Comparison of ENCODE assay signal across 8 cellular contexts in the genomic region with DNA sequence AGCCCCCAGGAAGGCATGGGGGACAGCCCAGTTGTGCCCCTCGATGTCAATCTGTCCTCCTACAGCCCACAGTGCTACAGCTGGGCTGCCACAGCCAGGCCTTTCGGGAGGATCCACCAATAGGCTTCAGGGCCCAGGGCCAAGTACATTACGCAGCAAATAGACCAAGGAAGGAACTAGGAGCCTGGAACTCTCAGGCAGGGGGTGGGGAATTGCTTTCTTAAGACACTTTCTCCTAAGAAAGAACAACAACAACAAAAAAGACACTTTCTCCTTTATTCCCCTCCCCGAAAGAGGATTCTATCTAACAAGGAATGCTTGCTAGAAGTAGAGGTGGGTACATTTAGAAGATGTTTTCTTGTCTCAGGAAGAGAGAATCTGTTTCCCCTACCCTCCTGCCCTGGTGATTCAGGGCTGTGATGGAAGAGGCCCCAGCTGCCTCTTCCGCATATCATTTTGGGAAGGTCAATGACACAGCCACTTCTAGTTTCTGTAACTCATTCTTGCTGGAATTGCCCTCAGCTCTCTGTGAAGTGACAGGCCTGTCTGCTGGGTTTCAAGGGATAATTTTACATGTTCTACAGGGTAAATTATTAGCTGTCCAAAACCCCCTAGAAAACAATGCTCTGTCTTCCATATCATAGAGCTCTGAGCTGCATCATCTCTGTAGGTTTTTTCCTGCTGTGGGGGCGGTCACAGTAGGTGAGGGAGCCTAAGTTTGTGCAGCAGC. TPM values are rescaled to one million over a fixed set of nuclear protein-coding genes. Genes with fewer than 3 reads are reported as not detected.
A peak's percentile ranks its signal among the peaks of the same experiment; 100 is the strongest.
DNase-seq lines count a peak whose midpoint lies in the region; ATAC-seq and TF ChIP-seq lines count a peak whose summit lies in the region.

No MANE protein-coding gene starts in this region.

- peaks cover 3% of the 10 kb centered on the region for H3K79me1 ChIP-seq in mesendoderm (ENCODE audit: low read length)

- H2BK5ac ChIP-seq in mesendoderm (ENCODE audit: low read length) = no peak overlapping the region

- H3K9ac ChIP-seq in BLaER1 (peak overlapping the region; percentile 76), mesendoderm (ENCODE audit: low read length) (peak overlapping the region; percentile 35)

- H2BK15ac ChIP-seq in mesendoderm (replicated peaks; ENCODE audit: low read depth) = peak overlapping the region; percentile 20

- H2BK120ac ChIP-seq in mesendoderm (ENCODE audit: low read depth, low read length) = no peak overlapping the region

- H3F3A ChIP-seq in PC-9 (ENCODE audit: insufficient read depth, low read depth) = peaks cover 67% of the 10 kb centered on the region

- H3K27ac ChIP-seq in BLaER1 (peak overlapping the region; percentile 91), PC-9 (peak overlapping the region; percentile 88), mesendoderm (ENCODE audit: low read depth, low read length) (peak overlapping the region; percentile 52), tibial artery (peak overlapping the region; percentile 97 to 99)

- H3K4ac ChIP-seq in mesendoderm (ENCODE audit: low read depth, low read length) = no peak overlapping the region

- no TSS peak for BruUV-seq in PC-9 (replicated peaks; lab: Mats Ljungman, UMichigan)

- CTCF ChIA-PET in PC-9 (lab: Charles Lee) = interaction anchor here (0.6 to 4.4 kb wide), 6 partner anchors 15 to 111 kb away, joined by 3 to 18 read pairs (median 4); no protein-coding TSS in a partner anchor

- peak overlapping the region; percentile 81 for H3K18ac ChIP-seq in mesendoderm (ENCODE audit: low read length)

- H3K79me2 ChIP-seq in PC-9 (ENCODE audit: low read depth) (peaks cover 8% of the 10 kb centered on the region), mesendoderm (ENCODE audit: control insufficient read depth, insufficient read depth, low read length) (no peaks in the 10 kb centered on the region)

- H4K20me1 ChIP-seq in BLaER1 (no peaks in the 10 kb centered on the region), PC-9 (ENCODE audit: insufficient read depth) (no peaks in the 10 kb centered on the region)

- H2AFZ ChIP-seq in PC-9 = no peak overlapping the region

- no peak overlapping the region for H4K5ac ChIP-seq in mesendoderm (ENCODE audit: low read length)

- no peak overlapping the region for H3K23ac ChIP-seq in mesendoderm (ENCODE audit: low read length)

- H3K27me3 ChIP-seq in BLaER1 = no peaks in the 10 kb centered on the region
- H3K27me3 ChIP-seq in PC-9 (ENCODE audit: insufficient read depth, low read depth) = no peaks in the 10 kb centered on the region
- H3K27me3 ChIP-seq in mesendoderm (ENCODE audit: insufficient read depth, low read length, poor library complexity) = no peaks in the 10 kb centered on the region
- H3K27me3 ChIP-seq in tibial artery = no peaks in the 10 kb centered on the region

- WGBS in mesendoderm (ENCODE audit: extremely low coverage, insufficient coverage, low lambda C conversion rate) = no CpG with 5 or more reads among the region's 6 CpGs

- intact Hi-C loops in PC-9 (cut with micrococcal nuclease; ENCODE audit: unreplicated experiment) = loop anchor here (10.0 kb wide), 1 partner anchor 292 kb away; a partner anchor contains a TSS
- intact Hi-C loops in tibial artery (cut with DNase I; ENCODE audit: low total_unique reads) = no loop called here

- POLR2A ChIA-PET in PC-9 (lab: Charles Lee; ENCODE audit: unreplicated experiment) = interaction anchor here (0.5 to 3.6 kb wide), 10 partner anchors 11 to 976 kb away, joined by 3 to 41 read pairs (median 10); a partner anchor contains a TSS

- H3K9me2 ChIP-seq in PC-9 (ENCODE audit: insufficient read depth) = no peaks in the 10 kb centered on the region

- H3K4me3 ChIP-seq in BLaER1 = peak overlapping the region; percentile 50
- no peak overlapping the region for H3K4me3 ChIP-seq in PC-9
- no peak overlapping the region for H3K4me3 ChIP-seq in choroid plexus epithelial cell (ENCODE audit: low read depth, low read length)
- no peak overlapping the region for H3K4me3 ChIP-seq in mesendoderm (ENCODE audit: low read length)
- H3K4me3 ChIP-seq in tibial artery = peak overlapping the region; percentile 8 to 21

- no peak for TF ChIP-seq CTCF in PC-9 (conservative IDR thresholded peaks at IDR 0.05)
- TF ChIP-seq CTCF in choroid plexus epithelial cell (conservative IDR thresholded peaks at IDR 0.05; ENCODE audit: low read depth, low read length) = no peak
- no peak for TF ChIP-seq CTCF in tibial artery (IDR thresholded peaks at IDR 0.05)

- H3K4me1 ChIP-seq in BLaER1 (peaks cover 92% of the 10 kb centered on the region), PC-9 (replicated peaks; ENCODE audit: insufficient read depth) (peaks cover 85% of the 10 kb centered on the region), mesendoderm (ENCODE audit: control insufficient read depth, low read depth, low read length) (peaks cover 34% of the 10 kb centered on the region), tibial artery (peaks cover 28 to 92% (median 85%) of the 10 kb centered on the region in 4 donors)

- H3K4me2 ChIP-seq in BLaER1 = peak overlapping the region; percentile 92
- peak overlapping the region; percentile 70 for H3K4me2 ChIP-seq in PC-9
- no peak overlapping the region for H3K4me2 ChIP-seq in mesendoderm (ENCODE audit: low read length)

- no peak overlapping the region for H4K8ac ChIP-seq in mesendoderm (ENCODE audit: low read depth, low read length)

- DNase-seq in PC-9 = peak; percentile 58 to 69
- peak; percentile 92 for DNase-seq in choroid plexus epithelial cell (ENCODE audit: low read depth)
- DNase-seq in mesendoderm = peak; percentile 65
- DNase-seq in tibial artery = peak; percentile 94 to 97
- no peak for DNase-seq in COLO829 (ENCODE audit: low spot score)
- DNase-seq in NAMALWA (ENCODE audit: low spot score) = no peak

- peak; percentile 39 for ATAC-seq in GM18870 (IDR thresholded peaks at IDR 0.05; ENCODE audit: unreplicated experiment)

- H3K9me3 ChIP-seq in BLaER1 (no peaks in the 10 kb centered on the region), PC-9 (ENCODE audit: insufficient read depth, low read depth) (no peaks in the 10 kb centered on the region), tibial artery (no peaks in the 10 kb centered on the region)

- H2AK5ac ChIP-seq in mesendoderm (ENCODE audit: low read length) = peak overlapping the region; percentile 35

- H3K56ac ChIP-seq in mesendoderm (ENCODE audit: low read length) = peak overlapping the region; percentile 72

- H3K36me3 ChIP-seq in BLaER1 (no peaks in the 10 kb centered on the region), PC-9 (ENCODE audit: low read depth) (no peaks in the 10 kb centered on the region), mesendoderm (ENCODE audit: control insufficient read depth, insufficient read depth, low read length) (no peaks in the 10 kb centered on the region), tibial artery (no peaks in the 10 kb centered on the region)

RNA-seq across cellular contexts. Expression of a gene that starts 6.0 kb away (rescaled TPM):
- 6,494 and 7,852 TPM in 2 replicates for total RNA-seq in PC-9 (2021)
- 112 TPM for polyA plus RNA-seq in mesendoderm (2013, experiment 1 of 2)
- 116 TPM for polyA plus RNA-seq in mesendoderm (2013, experiment 2 of 2)

RNA-seq across cellular contexts. Expression of a gene that starts 32.1 kb away (rescaled TPM):
- total RNA-seq in PC-9 (2021) = 106 and 135 TPM in 2 replicates
- 50.0 TPM for polyA plus RNA-seq in mesendoderm (2013, experiment 1 of 2)
- 51.8 TPM for polyA plus RNA-seq in mesendoderm (2013, experiment 2 of 2)

Comparison
In these comparisons a context has a peak if more than half of its experiments do, and no peak if none do; other contexts are left out.
1. H3K4me3 ChIP-seq: peak in BLaER1 (single experiment) and tibial artery (2 of 2); none in PC-9 (single experiment), choroid plexus epithelial cell (single experiment) and mesendoderm (single experiment).
2. DNase-seq: peak in PC-9 (2 of 2), choroid plexus epithelial cell (single experiment), mesendoderm (single experiment) and tibial artery (2 of 2); none in COLO829 (single experiment) and NAMALWA (single experiment).
3. Peak in every context shown above with its lines, with median percentiles within 50 percentile points of each other: H3K27ac ChIP-seq.